ENCODE assay signal across 19 cellular contexts in genomic region chr20:14583413-14583812, GRCh38.
DNase-seq lines count a peak whose midpoint lies in the region; ATAC-seq and TF ChIP-seq lines count a peak whose summit lies in the region.
"Had no signal": no experiment of that assay in that cellular context is flagged by ENCODE, and none has a peak within 500 bp of the region (broad histone marks: within the 10 kb centered on the region; RNA-seq: fewer than 3 reads in every experiment).

No MANE protein-coding gene starts in this region.

- no peaks in the 10 kb centered on the region for H3K9me3 Mint-ChIP-seq in endodermal cell
- H3K9me3 Mint-ChIP-seq in activated CD8-positive, alpha-beta memory T cell treated with anti-CD3 and anti-CD28 coated beads, Interleukin-2, amount 10 ng/mL, durations not matched to agents 7 days and 5 days (ENCODE audit: low read depth): peaks cover 5% of the 10 kb centered on the region

- H3K9me3 ChIP-seq in HEK293 (ENCODE audit: control insufficient read depth, insufficient read depth, low read depth, low read length) (no peaks in the 10 kb centered on the region), endodermal cell (ENCODE audit: control insufficient read depth, low read length) (no peaks in the 10 kb centered on the region)
- H3K9me3 ChIP-seq: thoracic aorta had no signal

- peaks cover 12% of the 10 kb centered on the region for H3K4me1 ChIP-seq in HEK293 (ENCODE audit: control insufficient read depth, insufficient read depth, low read length)
- H3K4me1 ChIP-seq in endodermal cell (ENCODE audit: control insufficient read depth, insufficient read depth, low read length): no peaks in the 10 kb centered on the region

- no peaks in the 10 kb centered on the region for H3K27me3 ChIP-seq in endodermal cell (ENCODE audit: control insufficient read depth, insufficient read depth, low read length, poor library complexity, severe bottlenecking)
- H3K27me3 ChIP-seq: brain microvascular endothelial cell, hepatocyte had no signal

- TF ChIP-seq CTCF in HEK293 (tag by site-specific recombination; IDR thresholded peaks at IDR 0.05) (no peak), epithelial cell of proximal tubule (conservative IDR thresholded peaks at IDR 0.05; ENCODE audit: low read depth, low read length) (no peak), endodermal cell (conservative IDR thresholded peaks at IDR 0.05) (no peak)

- H3K36me3 ChIP-seq in HEK293 (ENCODE audit: control insufficient read depth in 2 of 2, insufficient read depth in 1 of 2, low read length in 2 of 2): no peaks in the 10 kb centered on the region
- H3K36me3 ChIP-seq in endodermal cell (ENCODE audit: control insufficient read depth, insufficient read depth, low read length): no peaks in the 10 kb centered on the region
- H3K36me3 ChIP-seq: brain microvascular endothelial cell, thoracic aorta had no signal

- H3K9ac ChIP-seq in endodermal cell (ENCODE audit: extremely low read depth, low read length, poor library complexity, severe bottlenecking): no peak overlapping the region

- H3K27ac ChIP-seq in HEK293 (ENCODE audit: extremely low read depth, low read depth, low read length) (no peak overlapping the region), endodermal cell (ENCODE audit: low read depth, low read length) (no peak overlapping the region)
- H3K27ac ChIP-seq: brain microvascular endothelial cell, hepatocyte, thoracic aorta had no signal

- H3K4me3 Mint-ChIP-seq in endodermal cell: no peak overlapping the region
- H3K4me3 Mint-ChIP-seq in activated CD8-positive, alpha-beta memory T cell treated with anti-CD3 and anti-CD28 coated beads, Interleukin-2, amount 10 ng/mL, durations not matched to agents 7 days and 5 days: no peak overlapping the region

- in situ Hi-C loops in Caki2 (cut with HindIII; ENCODE audit: low pct_unique_long_range_greater_than_20kb, low sequenced_read_pairs): no loop called here
- in situ Hi-C loops in KBM-7 (cut with MboI; ENCODE audit: low pct_unique_long_range_greater_than_20kb, low sequenced_read_pairs): no loop called here

- no peaks in the 10 kb centered on the region for H3K27me3 Mint-ChIP-seq in endodermal cell (ENCODE audit: insufficient read depth)
- H3K27me3 Mint-ChIP-seq in activated CD8-positive, alpha-beta memory T cell treated with anti-CD3 and anti-CD28 coated beads, Interleukin-2, amount 10 ng/mL, durations not matched to agents 7 days and 5 days: no peaks in the 10 kb centered on the region

- POLR2A ChIA-PET in HEK293 (lab: Yijun Ruan, JAX): no interaction called here

- DNase-seq in Caki2 (ENCODE audit: low read depth): peak; percentile 58
- DNase-seq in NCI-H510A (lab: John Stamatoyannopoulos, UW): peak; percentile 10
- peak; percentile 32 for DNase-seq in epithelial cell of proximal tubule (ENCODE audit: low read depth)
- DNase-seq in KBM-7: no peak
- no peak for DNase-seq in endodermal cell
- no peak for DNase-seq in NCI-H1048 (lab: John Stamatoyannopoulos, UW)
- DNase-seq in activated CD8-positive, alpha-beta memory T cell treated with anti-CD3 and anti-CD28 coated beads, Interleukin-2, amount 10 ng/mL, durations not matched to agents 7 days and 5 days: no peak
- DNase-seq: activated CD4-positive, alpha-beta T cell treated with anti-CD3 and anti-CD28 coated beads for 4 hours; brain microvascular endothelial cell; H7; NCI-H1105 treated with DMSO at 0.1 percent for 48 hours; NK-92 treated with Interleukin-12 subunit alpha and Interleukin-12 subunit beta, amount 100 ng/mL, for 24 hours; nucleus accumbens; SIG-M5; stimulated activated CD4-positive, alpha-beta T cell treated with anti-CD3 and anti-CD28 coated beads, Interleukin-4, amount 100 ng/mL, for 1 hour had no signal

- H3K4me1 Mint-ChIP-seq in endodermal cell: peaks cover 3% of the 10 kb centered on the region
- no peaks in the 10 kb centered on the region for H3K4me1 Mint-ChIP-seq in activated CD8-positive, alpha-beta memory T cell treated with anti-CD3 and anti-CD28 coated beads, Interleukin-2, amount 10 ng/mL, durations not matched to agents 7 days and 5 days

- H3K27ac Mint-ChIP-seq in endodermal cell: no peak overlapping the region
- H3K27ac Mint-ChIP-seq in activated CD8-positive, alpha-beta memory T cell treated with anti-CD3 and anti-CD28 coated beads, Interleukin-2, amount 10 ng/mL, durations not matched to agents 7 days and 5 days: no peak overlapping the region
- H3K27ac Mint-ChIP-seq: activated naive CD4-positive, alpha-beta T cell treated with anti-CD3 and anti-CD28 coated beads, Interleukin-2, amount 50 U/mL, for 72 hours had no signal

- WGBS in endodermal cell (ENCODE audit: insufficient coverage in 1 of 2, insufficient read length in 1 of 2), 2 experiments: 100% methylated on average over 1 of the region's 1 CpG; no CpG with 5 or more reads in 1 of the 2 experiments

- CTCF ChIA-PET in HEK293 (lab: Yijun Ruan, JAX): no interaction called here
- CTCF ChIA-PET in activated CD8-positive, alpha-beta memory T cell treated with anti-CD3 and anti-CD28 coated beads, Interleukin-2, amount 10 ng/mL, durations not matched to agents 7 days and 5 days (lab: Charles Lee): no interaction called here

- H3K36me3 Mint-ChIP-seq in endodermal cell (ENCODE audit: low read depth): no peaks in the 10 kb centered on the region
- H3K36me3 Mint-ChIP-seq in activated CD8-positive, alpha-beta memory T cell treated with anti-CD3 and anti-CD28 coated beads, Interleukin-2, amount 10 ng/mL, durations not matched to agents 7 days and 5 days: no peaks in the 10 kb centered on the region
- H3K36me3 Mint-ChIP-seq: activated naive CD4-positive, alpha-beta T cell treated with anti-CD3 and anti-CD28 coated beads, Interleukin-2, amount 50 U/mL, for 72 hours had no signal

- H3K4me3 ChIP-seq in HEK293 (ENCODE audit: low read depth, low read length) (no peak overlapping the region), epithelial cell of proximal tubule (ENCODE audit: low read depth, low read length) (no peak overlapping the region), endodermal cell (ENCODE audit: low read length) (no peak overlapping the region)
- H3K4me3 ChIP-seq: hepatocyte, thoracic aorta had no signal

- ATAC-seq in activated CD8-positive, alpha-beta memory T cell treated with anti-CD3 and anti-CD28 coated beads, Interleukin-2, amount 10 ng/mL, durations not matched to agents 7 days and 5 days: no peak
- ATAC-seq: activated naive CD4-positive, alpha-beta T cell treated with anti-CD3 and anti-CD28 coated beads, Interleukin-2, amount 50 U/mL, for 72 hours had no signal

TF ChIP-seq in HEK293, 187 proteins besides CTCF, POLR2A, EP300 and RAD21:
- TF ChIP-seq ZNF398 (tag by site-specific recombination; IDR thresholded peaks at IDR 0.05): no peak
- TF ChIP-seq KLF8 (tag by site-specific recombination; IDR thresholded peaks at IDR 0.05): 0 out of 2 replicates have a peak, but pooled peaks have one; percentile 51
- no peak for TF ChIP-seq GLIS2 (tag by site-specific recombination; IDR thresholded peaks at IDR 0.05)
- TF ChIP-seq ZXDB (tag by site-specific recombination; IDR thresholded peaks at IDR 0.05): peak; percentile 37; the same call in 1 of the 2 replicates
- TF ChIP-seq ZNF747 (tag by site-specific recombination; IDR thresholded peaks at IDR 0.05): no peak
- TF ChIP-seq ZNF692 (tag by site-specific recombination; IDR thresholded peaks at IDR 0.05): no peak
- TF ChIP-seq ZNF362 (tag by site-specific recombination; IDR thresholded peaks at IDR 0.05): no peak
- TF ChIP-seq SP3 (tag by site-specific recombination; IDR thresholded peaks at IDR 0.05): 0 out of 2 replicates have a peak, but pooled peaks have one; percentile 14

Comparison
In these comparisons a context has a peak if more than half of its experiments do, and no peak if none do; other contexts are left out.
1. DNase-seq: peak in Caki2 (single experiment), NCI-H510A (single experiment) and epithelial cell of proximal tubule (single experiment); none in KBM-7 (single experiment), endodermal cell (single experiment), NCI-H1048 (single experiment) and activated CD8-positive, alpha-beta memory T cell treated with anti-CD3 and anti-CD28 coated beads, Interleukin-2, amount 10 ng/mL, durations not matched to agents 7 days and 5 days (single experiment).